1 cellular context compared by ENCODE assay signal in genomic region chr11:18236664-18237356, GRCh38.
TF ChIP-seq lines count a peak whose summit lies in the region.

Gene SAA4 (minus strand): TSS chr11:18236802. CDS start chr11:18235926, 876 bp downstream.

TF ChIP-seq in liver, 16 proteins besides CTCF, POLR2A, EP300 and RAD21 (continued from another document):
- peak; percentile 2 for TF ChIP-seq ZBTB33 (IDR thresholded peaks at IDR 0.05)
- no peak for TF ChIP-seq ATF3 (IDR thresholded peaks at IDR 0.05)
- no peak for TF ChIP-seq NR2F2 (IDR thresholded peaks at IDR 0.05)
